7 cellular contexts compared by ENCODE assay signal in genomic region chr17:74840989-74841666, GRCh38. TPM values are rescaled to one million over a fixed set of nuclear protein-coding genes. Genes with fewer than 3 reads are reported as not detected.
DNase-seq lines count a peak whose midpoint lies in the region; ATAC-seq and TF ChIP-seq lines count a peak whose summit lies in the region.

No MANE protein-coding gene starts in this region.

- H3K9me3 ChIP-seq in thyroid gland: no peaks in the 10 kb centered on the region

- intact Hi-C loops in lower leg skin (cut with DNase I; ENCODE audit: low total_unique reads) (no loop called here), thyroid gland (cut with DNase I) (no loop called here)

- DNase-seq in NAMALWA (ENCODE audit: low spot score): peak; percentile 39
- DNase-seq in cerebellar cortex (ENCODE audit: low spot score): peak; percentile 85
- peak; percentile 58 to 92 for DNase-seq in lower leg skin (ENCODE audit: low spot score in 2 of 2)
- peak; percentile 41 to 57 for DNase-seq in thyroid gland
- DNase-seq in SHP77 treated with DMSO at 0.1 percent for 48 hours (lab: John Stamatoyannopoulos, UW): no peak

- H3K4me3 ChIP-seq in lower leg skin (ENCODE audit: low read depth, poor library complexity, severe bottlenecking) (no peak overlapping the region), thyroid gland (replicated peaks in 1 of 3) (no peak overlapping the region)

- no peak for ATAC-seq in GM21360 (IDR thresholded peaks at IDR 0.05; ENCODE audit: unreplicated experiment)
- no peak for ATAC-seq in HG03571 (IDR thresholded peaks at IDR 0.05; ENCODE audit: unreplicated experiment)

- no peaks in the 10 kb centered on the region for H3K27me3 ChIP-seq in thyroid gland

- H3K36me3 ChIP-seq in thyroid gland: no peaks in the 10 kb centered on the region

- 18 to 22% methylated on average over 13 of the region's 13 CpGs for WGBS in lower leg skin, 2 donors
- whole genome bisulfite sequencing in thyroid gland, 2 donors: 69% methylated on average over 11 to 13 of the region's 13 CpGs

- TF ChIP-seq CTCF in lower leg skin (IDR thresholded peaks at IDR 0.05) (no peak), thyroid gland (IDR thresholded peaks at IDR 0.05) (no peak)

- peaks cover 22 to 44% of the 10 kb centered on the region in 2 donors for H3K4me1 ChIP-seq in thyroid gland

- no peak for TF ChIP-seq POLR2A in lower leg skin (IDR thresholded peaks at IDR 0.05)
- TF ChIP-seq POLR2A in thyroid gland (IDR thresholded peaks at IDR 0.05): no peak

- H3K27ac ChIP-seq in thyroid gland: peak overlapping the region in 2 of 3 donors; percentile 41 to 82

RNA-seq across cellular contexts. Expression of gene GRIN2C, which starts 18.6 kb away (rescaled TPM):
- total RNA-seq in lower leg skin (under 1 TPM in 2 of 4 donors, not detected in 2; 0.49 to 0.55 TPM), thyroid gland (100 to 1,000 TPM in 2 of 4 donors, 10 to 100 TPM in 2; 63.4 to 120 (median 94.0) TPM)

RNA-seq across cellular contexts. Expression of gene FDXR, which starts 31.7 kb away (rescaled TPM):
- total RNA-seq in lower leg skin: 10 to 100 TPM; 21.9 to 28.0 (median 24.6) TPM
- total RNA-seq in thyroid gland: 10 to 100 TPM in 2 of 4 donors, 1 to 10 TPM in 2; 5.9 to 18.6 (median 10.2) TPM

RNA-seq across cellular contexts. Expression of gene FADS6, which starts 52.3 kb away (rescaled TPM):
- total RNA-seq in lower leg skin: 10 to 100 TPM in 1 of 4 donors, 1 to 10 TPM in 3; 4.9 to 19.9 (median 6.8) TPM
- not detected for total RNA-seq in thyroid gland

Comparison
In these comparisons a context has a peak if more than half of its experiments do, and no peak if none do; other contexts are left out.
1. RNA of gene GRIN2C, which starts 18.6 kb away (total RNA-seq): 63.4 to 120 TPM in thyroid gland; 0.49 to 0.55 TPM in lower leg skin; every median in the first group is over 10 times any median in the second.
2. RNA of gene FADS6, which starts 52.3 kb away (total RNA-seq): 4.9 to 19.9 TPM in lower leg skin; not detected in thyroid gland; every median in the first group is over 4 times any median in the second.